Comparison of ENCODE assay signal across 10 cellular contexts in the genomic region with DNA sequence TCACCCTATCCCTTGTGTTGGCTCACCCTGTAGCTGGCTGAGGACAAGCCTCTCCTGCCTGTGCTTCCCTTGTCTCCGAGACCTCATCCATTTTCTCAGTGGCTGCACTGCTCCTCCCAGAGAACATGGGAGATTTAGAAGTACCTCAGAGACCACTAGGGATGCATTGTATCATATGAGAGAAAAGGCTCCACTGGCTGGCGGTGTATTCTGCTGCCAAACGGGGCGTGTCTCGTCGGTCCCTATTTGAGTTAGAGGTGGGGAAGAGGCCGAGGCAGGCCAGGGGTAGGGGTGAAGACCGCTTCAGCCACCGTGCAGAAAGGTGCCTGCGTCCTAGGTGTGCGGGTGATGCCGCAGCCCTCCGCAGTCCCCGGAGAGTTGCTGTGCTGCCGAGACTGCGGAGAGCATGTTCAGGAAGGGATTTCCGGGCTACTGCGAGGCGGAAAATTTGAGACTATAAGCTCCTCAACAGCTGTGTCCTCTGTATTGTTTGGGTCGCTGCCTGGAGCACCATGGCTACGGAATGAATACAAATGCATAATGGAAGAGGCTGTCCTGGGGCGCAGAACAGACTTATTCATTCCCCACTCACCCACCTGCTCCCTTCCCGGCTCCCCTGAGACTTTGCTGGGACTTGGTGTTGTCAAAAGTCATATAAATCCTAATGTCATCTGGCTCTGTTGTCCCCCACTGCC. TPM values are rescaled to one million over a fixed set of nuclear protein-coding genes. Genes with fewer than 3 reads are reported as not detected.
DNase-seq lines count a peak whose midpoint lies in the region; ATAC-seq and TF ChIP-seq lines count a peak whose summit lies in the region.
"Had no signal": no experiment of that assay in that cellular context is flagged by ENCODE, and none has a peak within 500 bp of the region (broad histone marks: within the 10 kb centered on the region; RNA-seq: fewer than 3 reads in every experiment).

No MANE protein-coding gene starts in this region.

- TF ChIP-seq CTCF in chondrocyte (IDR thresholded peaks at IDR 0.05) (no peak), lower lobe of right lung (IDR thresholded peaks at IDR 0.05) (no peak), thoracic aorta (IDR thresholded peaks at IDR 0.05) (no peak), esophagus squamous epithelium (IDR thresholded peaks at IDR 0.05) (no peak)

- H3K36me3 ChIP-seq in lower lobe of right lung = no peaks in the 10 kb centered on the region
- no peaks in the 10 kb centered on the region for H3K36me3 ChIP-seq in thoracic aorta
- H3K36me3 ChIP-seq in esophagus squamous epithelium = no peaks in the 10 kb centered on the region
- H3K36me3 ChIP-seq: right lobe of liver had no signal

- H3K36me3 Mint-ChIP-seq in chondrocyte (ENCODE audit: low read depth) = no peaks in the 10 kb centered on the region

- H3K4me3 ChIP-seq in lower lobe of right lung (no peak overlapping the region), thoracic aorta (peak overlapping the region; percentile 62), esophagus squamous epithelium (peak overlapping the region in 2 of 4 donors; percentile 32 to 60)
- H3K4me3 ChIP-seq: right lobe of liver had no signal

- ATAC-seq in lower lobe of right lung = peak; percentile 53 to 65
- peak; percentile 57 for ATAC-seq in thoracic aorta (ENCODE audit: insufficient number of reproducible peaks, low FRiP score, low read depth)
- no peak for ATAC-seq in GM18505 (IDR thresholded peaks at IDR 0.05; ENCODE audit: unreplicated experiment)
- no peak for ATAC-seq in GM21619 (IDR thresholded peaks at IDR 0.05; ENCODE audit: unreplicated experiment)

- H3K4me1 Mint-ChIP-seq in chondrocyte (ENCODE audit: low read depth) = peaks cover 28% of the 10 kb centered on the region

- DNase-seq in NCI-H128 (lab: John Stamatoyannopoulos, UW; ENCODE audit: unreplicated experiment) = peak; percentile 25
- peak; percentile 63 for DNase-seq in chondrocyte (ENCODE audit: low spot score)
- DNase-seq in lower lobe of right lung = no peak
- DNase-seq in thoracic aorta (ENCODE audit: low spot score) = peak; percentile 77
- no peak for DNase-seq in activated naive CD4-positive, alpha-beta T cell treated with anti-CD3 and anti-CD28 coated beads, Interleukin-2, amount 50 U/mL, for 16 hours
- no peak for DNase-seq in esophagus squamous epithelium (lab: John Stamatoyannopoulos, UW)
- DNase-seq: NCI-H526 treated with DMSO at 0.1 percent for 48 hours, right lobe of liver had no signal

- H3K9me3 ChIP-seq in lower lobe of right lung (no peaks in the 10 kb centered on the region), thoracic aorta (no peaks in the 10 kb centered on the region), esophagus squamous epithelium (no peaks in the 10 kb centered on the region)
- H3K9me3 ChIP-seq: right lobe of liver had no signal

- H3K27me3 ChIP-seq in lower lobe of right lung (ENCODE audit: low read depth) (no peaks in the 10 kb centered on the region), thoracic aorta (replicated peaks; ENCODE audit: insufficient read depth) (no peaks in the 10 kb centered on the region), esophagus squamous epithelium (peaks cover 0 to 24% (median 0%) of the 10 kb centered on the region in 4 donors)
- H3K27me3 ChIP-seq: right lobe of liver had no signal

- H3K9me3 Mint-ChIP-seq in chondrocyte (ENCODE audit: low read depth) = peaks cover under 1% of the 10 kb centered on the region

- TF ChIP-seq POLR2A in GM18505 (IDR thresholded peaks at IDR 0.05; ENCODE audit: borderline replicate concordance, extremely low read depth, insufficient read depth, insufficient read length) (no peak), esophagus squamous epithelium (IDR thresholded peaks at IDR 0.05) (no peak)

- peak overlapping the region; percentile 74 for H3K27ac Mint-ChIP-seq in chondrocyte (ENCODE audit: unreplicated experiment)

- H3K4me3 Mint-ChIP-seq in chondrocyte (ENCODE audit: unreplicated experiment) = peak overlapping the region; percentile 64

- intact Hi-C loops in lower lobe of right lung (cut with DNase I) = no loop called here
- intact Hi-C loops in esophagus squamous epithelium (cut with DNase I) = no loop called here

- H3K4me1 ChIP-seq in lower lobe of right lung (no peaks in the 10 kb centered on the region), thoracic aorta (ENCODE audit: control insufficient read depth in 1 of 2, low read depth in 2 of 2) (peaks cover 11 to 34% of the 10 kb centered on the region in 2 donors), esophagus squamous epithelium (peaks cover 7 to 32% (median 19%) of the 10 kb centered on the region in 3 donors)
- H3K4me1 ChIP-seq: right lobe of liver had no signal

- WGBS in esophagus squamous epithelium, 2 donors = 18 to 20% methylated on average over 4 to 5 of the region's 23 CpGs

- H3K27me3 Mint-ChIP-seq in chondrocyte (ENCODE audit: low read depth) = no peaks in the 10 kb centered on the region

- H3K27ac ChIP-seq in lower lobe of right lung = peak overlapping the region; percentile 48
- H3K27ac ChIP-seq in thoracic aorta = peak overlapping the region; percentile 48 to 70
- no peak overlapping the region for H3K27ac ChIP-seq in esophagus squamous epithelium
- H3K27ac ChIP-seq: right lobe of liver had no signal

RNA-seq across cellular contexts. Expression of a gene that starts 43.9 kb away (rescaled TPM):
- total RNA-seq in chondrocyte (1.9 to 2.7 TPM (median 2.4 TPM) in 3 replicates), lower lobe of right lung (0.80 TPM), thoracic aorta (1 to 10 TPM in 1 of 2 donors, under 1 TPM in 1; 0.41 to 1.1 TPM), esophagus squamous epithelium (not detected)

Comparison
In these comparisons a context has a peak if more than half of its experiments do, and no peak if none do; other contexts are left out.
1. DNase-seq: peak in NCI-H128 (single experiment), chondrocyte (single experiment) and thoracic aorta (single experiment); none in lower lobe of right lung (single experiment), activated naive CD4-positive, alpha-beta T cell treated with anti-CD3 and anti-CD28 coated beads, Interleukin-2, amount 50 U/mL, for 16 hours (single experiment) and esophagus squamous epithelium (single experiment).
2. ATAC-seq: peak in lower lobe of right lung (2 of 2) and thoracic aorta (single experiment); none in GM18505 (single experiment) and GM21619 (single experiment).
3. H3K27ac ChIP-seq: peak in lower lobe of right lung (single experiment) and thoracic aorta (2 of 2); none in esophagus squamous epithelium (0 of 4).